In genomic region chr6:7042654-7043545, GRCh38 we compare ENCODE assay signal across 2 cellular contexts.
TF ChIP-seq lines count a peak whose summit lies in the region.

No MANE protein-coding gene starts in this region.

TF ChIP-seq in K562, 482 proteins besides CTCF, POLR2A, EP300 and RAD21 (continued from another document and continues in another):
- TF ChIP-seq E2F8 (IDR thresholded peaks at IDR 0.05; ENCODE audit: low read depth, partially characterized antibody) = no peak
- TF ChIP-seq, protein P1, sequence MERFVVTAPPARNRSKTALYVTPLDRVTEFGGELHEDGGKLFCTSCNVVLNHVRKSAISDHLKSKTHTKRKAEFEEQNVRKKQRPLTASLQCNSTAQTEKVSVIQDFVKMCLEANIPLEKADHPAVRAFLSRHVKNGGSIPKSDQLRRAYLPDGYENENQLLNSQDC (CRISPR knock-in tag; IDR thresholded peaks at IDR 0.05) = no peak
- TF ChIP-seq WHSC1 (IDR thresholded peaks at IDR 0.05; ENCODE audit: low read length) = no peak
- no peak for TF ChIP-seq ZNF316 (IDR thresholded peaks at IDR 0.05)
- no peak for TF ChIP-seq ZNF408 (CRISPR knock-in tag; IDR thresholded peaks at IDR 0.05; ENCODE audit: low read depth)
- no peak for TF ChIP-seq ZHX1 (conservative IDR thresholded peaks at IDR 0.05; ENCODE audit: low read length)
- no peak for TF ChIP-seq TAF9B (IDR thresholded peaks at IDR 0.05; ENCODE audit: partially characterized antibody)
- no peak for TF ChIP-seq NFE2L1 (tag; IDR thresholded peaks at IDR 0.05; ENCODE audit: borderline replicate concordance, low read depth)
- no peak for TF ChIP-seq NBN (IDR thresholded peaks at IDR 0.05; ENCODE audit: low read depth)
- TF ChIP-seq, protein P2, sequence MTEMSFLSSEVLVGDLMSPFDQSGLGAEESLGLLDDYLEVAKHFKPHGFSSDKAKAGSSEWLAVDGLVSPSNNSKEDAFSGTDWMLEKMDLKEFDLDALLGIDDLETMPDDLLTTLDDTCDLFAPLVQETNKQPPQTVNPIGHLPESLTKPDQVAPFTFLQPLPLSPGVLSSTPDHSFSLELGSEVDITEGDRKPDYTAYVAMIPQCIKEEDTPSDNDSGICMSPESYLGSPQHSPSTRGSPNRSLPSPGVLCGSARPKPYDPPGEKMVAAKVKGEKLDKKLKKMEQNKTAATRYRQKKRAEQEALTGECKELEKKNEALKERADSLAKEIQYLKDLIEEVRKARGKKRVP (CRISPR knock-in tag; IDR thresholded peaks at IDR 0.05) = no peak
- TF ChIP-seq BHLHE40 (IDR thresholded peaks at IDR 0.05; ENCODE audit: low read length) = no peak
- TF ChIP-seq CCNT2 (IDR thresholded peaks at IDR 0.05; ENCODE audit: borderline replicate concordance, extremely low read depth, insufficient read length, low read depth, low read length) = no peak
- TF ChIP-seq, protein P3, sequence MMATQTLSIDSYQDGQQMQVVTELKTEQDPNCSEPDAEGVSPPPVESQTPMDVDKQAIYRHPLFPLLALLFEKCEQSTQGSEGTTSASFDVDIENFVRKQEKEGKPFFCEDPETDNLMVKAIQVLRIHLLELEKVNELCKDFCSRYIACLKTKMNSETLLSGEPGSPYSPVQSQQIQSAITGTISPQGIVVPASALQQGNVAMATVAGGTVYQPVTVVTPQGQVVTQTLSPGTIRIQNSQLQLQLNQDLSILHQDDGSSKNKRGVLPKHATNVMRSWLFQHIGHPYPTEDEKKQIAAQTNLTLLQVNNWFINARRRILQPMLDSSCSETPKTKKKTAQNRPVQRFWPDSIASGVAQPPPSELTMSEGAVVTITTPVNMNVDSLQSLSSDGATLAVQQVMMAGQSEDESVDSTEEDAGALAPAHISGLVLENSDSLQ (IDR thresholded peaks at IDR 0.05) = peak; percentile 53; the same call in 1 of the 2 replicates
- TF ChIP-seq TCF7L2 (IDR thresholded peaks at IDR 0.05; ENCODE audit: low read depth, low read length) = no peak
- TF ChIP-seq, protein P4, sequence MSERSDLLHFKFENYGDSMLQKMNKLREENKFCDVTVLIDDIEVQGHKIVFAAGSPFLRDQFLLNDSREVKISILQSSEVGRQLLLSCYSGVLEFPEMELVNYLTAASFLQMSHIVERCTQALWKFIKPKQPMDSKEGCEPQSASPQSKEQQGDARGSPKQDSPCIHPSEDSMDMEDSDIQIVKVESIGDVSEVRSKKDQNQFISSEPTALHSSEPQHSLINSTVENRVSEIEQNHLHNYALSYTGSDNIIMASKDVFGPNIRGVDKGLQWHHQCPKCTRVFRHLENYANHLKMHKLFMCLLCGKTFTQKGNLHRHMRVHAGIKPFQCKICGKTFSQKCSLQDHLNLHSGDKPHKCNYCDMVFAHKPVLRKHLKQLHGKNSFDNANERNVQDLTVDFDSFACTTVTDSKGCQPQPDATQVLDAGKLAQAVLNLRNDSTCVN (CRISPR knock-in tag; IDR thresholded peaks at IDR 0.05) = no peak
- TF ChIP-seq GMEB1 (CRISPR knock-in tag; IDR thresholded peaks at IDR 0.05) = no peak
- no peak for TF ChIP-seq SP2 (IDR thresholded peaks at IDR 0.05; ENCODE audit: extremely low read depth, low read depth, low read length, poor library complexity, severe bottlenecking)

TF ChIP-seq in HepG2, 621 proteins besides CTCF, POLR2A, EP300 and RAD21 (continued from another document and continues in another):
- TF ChIP-seq, protein P5, sequence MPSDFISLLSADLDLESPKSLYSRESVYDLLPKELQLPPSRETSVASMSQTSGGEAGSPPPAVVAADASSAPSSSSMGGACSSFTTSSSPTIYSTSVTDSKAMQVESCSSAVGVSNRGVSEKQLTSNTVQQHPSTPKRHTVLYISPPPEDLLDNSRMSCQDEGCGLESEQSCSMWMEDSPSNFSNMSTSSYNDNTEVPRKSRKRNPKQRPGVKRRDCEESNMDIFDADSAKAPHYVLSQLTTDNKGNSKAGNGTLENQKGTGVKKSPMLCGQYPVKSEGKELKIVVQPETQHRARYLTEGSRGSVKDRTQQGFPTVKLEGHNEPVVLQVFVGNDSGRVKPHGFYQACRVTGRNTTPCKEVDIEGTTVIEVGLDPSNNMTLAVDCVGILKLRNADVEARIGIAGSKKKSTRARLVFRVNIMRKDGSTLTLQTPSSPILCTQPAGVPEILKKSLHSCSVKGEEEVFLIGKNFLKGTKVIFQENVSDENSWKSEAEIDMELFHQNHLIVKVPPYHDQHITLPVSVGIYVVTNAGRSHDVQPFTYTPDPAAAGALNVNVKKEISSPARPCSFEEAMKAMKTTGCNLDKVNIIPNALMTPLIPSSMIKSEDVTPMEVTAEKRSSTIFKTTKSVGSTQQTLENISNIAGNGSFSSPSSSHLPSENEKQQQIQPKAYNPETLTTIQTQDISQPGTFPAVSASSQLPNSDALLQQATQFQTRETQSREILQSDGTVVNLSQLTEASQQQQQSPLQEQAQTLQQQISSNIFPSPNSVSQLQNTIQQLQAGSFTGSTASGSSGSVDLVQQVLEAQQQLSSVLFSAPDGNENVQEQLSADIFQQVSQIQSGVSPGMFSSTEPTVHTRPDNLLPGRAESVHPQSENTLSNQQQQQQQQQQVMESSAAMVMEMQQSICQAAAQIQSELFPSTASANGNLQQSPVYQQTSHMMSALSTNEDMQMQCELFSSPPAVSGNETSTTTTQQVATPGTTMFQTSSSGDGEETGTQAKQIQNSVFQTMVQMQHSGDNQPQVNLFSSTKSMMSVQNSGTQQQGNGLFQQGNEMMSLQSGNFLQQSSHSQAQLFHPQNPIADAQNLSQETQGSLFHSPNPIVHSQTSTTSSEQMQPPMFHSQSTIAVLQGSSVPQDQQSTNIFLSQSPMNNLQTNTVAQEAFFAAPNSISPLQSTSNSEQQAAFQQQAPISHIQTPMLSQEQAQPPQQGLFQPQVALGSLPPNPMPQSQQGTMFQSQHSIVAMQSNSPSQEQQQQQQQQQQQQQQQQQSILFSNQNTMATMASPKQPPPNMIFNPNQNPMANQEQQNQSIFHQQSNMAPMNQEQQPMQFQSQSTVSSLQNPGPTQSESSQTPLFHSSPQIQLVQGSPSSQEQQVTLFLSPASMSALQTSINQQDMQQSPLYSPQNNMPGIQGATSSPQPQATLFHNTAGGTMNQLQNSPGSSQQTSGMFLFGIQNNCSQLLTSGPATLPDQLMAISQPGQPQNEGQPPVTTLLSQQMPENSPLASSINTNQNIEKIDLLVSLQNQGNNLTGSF (CRISPR knock-in tag; IDR thresholded peaks at IDR 0.05) = 0 out of 2 replicates have a peak, but pooled peaks have one; percentile 22
- TF ChIP-seq CCDC6 (CRISPR knock-in tag; IDR thresholded peaks at IDR 0.05) (peak; percentile 63; the same call in 1 of the 2 replicates), ZZZ3 (CRISPR knock-in tag; IDR thresholded peaks at IDR 0.05; ENCODE audit: borderline replicate concordance) (0 out of 2 replicates have a peak, but pooled peaks have one; percentile 61), ZBTB20 (CRISPR knock-in tag; IDR thresholded peaks at IDR 0.05; ENCODE audit: borderline replicate concordance, low read depth) (peak; percentile 76), SOX6 (IDR thresholded peaks at IDR 0.05) (no peak), SOX6 (CRISPR knock-in tag; IDR thresholded peaks at IDR 0.05) (peak; percentile 95), IRF2 (CRISPR knock-in tag; IDR thresholded peaks at IDR 0.05) (peak; percentile 89), SNAPC5 (CRISPR knock-in tag; IDR thresholded peaks at IDR 0.05; ENCODE audit: borderline replicate concordance) (peak; percentile 64; the same call in 1 of the 2 replicates), SPEN (CRISPR knock-in tag; IDR thresholded peaks at IDR 0.05; ENCODE audit: low read depth) (peak; percentile 86), ZNF230 (CRISPR knock-in tag; IDR thresholded peaks at IDR 0.05) (peak; percentile 82), TP53 (CRISPR knock-in tag; conservative IDR thresholded peaks at IDR 0.05) (no peak), DPF2 (CRISPR knock-in tag; IDR thresholded peaks at IDR 0.05; ENCODE audit: borderline replicate concordance, low read depth) (peak; percentile 81), ZNF18 (CRISPR knock-in tag; IDR thresholded peaks at IDR 0.05; ENCODE audit: insufficient replicate concordance) (peak; percentile 71), ZNF710 (CRISPR knock-in tag; IDR thresholded peaks at IDR 0.05; ENCODE audit: borderline replicate concordance) (peak; percentile 93), ATF6 (CRISPR knock-in tag; conservative IDR thresholded peaks at IDR 0.05) (no peak), GLMP (CRISPR knock-in tag; IDR thresholded peaks at IDR 0.05; ENCODE audit: borderline replicate concordance) (no peak), TOPORS (CRISPR knock-in tag; IDR thresholded peaks at IDR 0.05) (peak; percentile 95), HOXA5 (CRISPR knock-in tag; IDR thresholded peaks at IDR 0.05) (no peak)
- TF ChIP-seq, protein P6, sequence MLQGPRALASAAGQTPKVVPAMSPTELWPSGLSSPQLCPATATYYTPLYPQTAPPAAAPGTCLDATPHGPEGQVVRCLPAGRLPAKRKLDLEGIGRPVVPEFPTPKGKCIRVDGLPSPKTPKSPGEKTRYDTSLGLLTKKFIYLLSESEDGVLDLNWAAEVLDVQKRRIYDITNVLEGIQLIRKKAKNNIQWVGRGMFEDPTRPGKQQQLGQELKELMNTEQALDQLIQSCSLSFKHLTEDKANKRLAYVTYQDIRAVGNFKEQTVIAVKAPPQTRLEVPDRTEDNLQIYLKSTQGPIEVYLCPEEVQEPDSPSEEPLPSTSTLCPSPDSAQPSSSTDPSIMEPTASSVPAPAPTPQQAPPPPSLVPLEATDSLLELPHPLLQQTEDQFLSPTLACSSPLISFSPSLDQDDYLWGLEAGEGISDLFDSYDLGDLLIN (CRISPR knock-in tag; IDR thresholded peaks at IDR 0.05; ENCODE audit: borderline replicate concordance) = no peak
- TF ChIP-seq, protein P7, sequence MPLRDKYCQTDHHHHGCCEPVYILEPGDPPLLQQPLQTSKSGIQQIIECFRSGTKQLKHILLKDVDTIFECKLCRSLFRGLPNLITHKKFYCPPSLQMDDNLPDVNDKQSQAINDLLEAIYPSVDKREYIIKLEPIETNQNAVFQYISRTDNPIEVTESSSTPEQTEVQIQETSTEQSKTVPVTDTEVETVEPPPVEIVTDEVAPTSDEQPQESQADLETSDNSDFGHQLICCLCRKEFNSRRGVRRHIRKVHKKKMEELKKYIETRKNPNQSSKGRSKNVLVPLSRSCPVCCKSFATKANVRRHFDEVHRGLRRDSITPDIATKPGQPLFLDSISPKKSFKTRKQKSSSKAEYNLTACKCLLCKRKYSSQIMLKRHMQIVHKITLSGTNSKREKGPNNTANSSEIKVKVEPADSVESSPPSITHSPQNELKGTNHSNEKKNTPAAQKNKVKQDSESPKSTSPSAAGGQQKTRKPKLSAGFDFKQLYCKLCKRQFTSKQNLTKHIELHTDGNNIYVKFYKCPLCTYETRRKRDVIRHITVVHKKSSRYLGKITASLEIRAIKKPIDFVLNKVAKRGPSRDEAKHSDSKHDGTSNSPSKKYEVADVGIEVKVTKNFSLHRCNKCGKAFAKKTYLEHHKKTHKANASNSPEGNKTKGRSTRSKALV (CRISPR knock-in tag; IDR thresholded peaks at IDR 0.05) = 0 out of 2 replicates have a peak, but pooled peaks have one; percentile 70
